1 cellular context compared by ENCODE assay signal in genomic region chr12:89544730-89545184, GRCh38.
TF ChIP-seq lines count a peak whose summit lies in the region.

No MANE protein-coding gene starts in this region.

TF ChIP-seq in K562, 482 proteins besides CTCF, POLR2A, EP300 and RAD21:
- TF ChIP-seq TCF3 (CRISPR knock-in tag; IDR thresholded peaks at IDR 0.05) (no peak), NFIC (IDR thresholded peaks at IDR 0.05) (peak; percentile 37)
